ENCODE assay signal across 9 cellular contexts in the genomic region with DNA sequence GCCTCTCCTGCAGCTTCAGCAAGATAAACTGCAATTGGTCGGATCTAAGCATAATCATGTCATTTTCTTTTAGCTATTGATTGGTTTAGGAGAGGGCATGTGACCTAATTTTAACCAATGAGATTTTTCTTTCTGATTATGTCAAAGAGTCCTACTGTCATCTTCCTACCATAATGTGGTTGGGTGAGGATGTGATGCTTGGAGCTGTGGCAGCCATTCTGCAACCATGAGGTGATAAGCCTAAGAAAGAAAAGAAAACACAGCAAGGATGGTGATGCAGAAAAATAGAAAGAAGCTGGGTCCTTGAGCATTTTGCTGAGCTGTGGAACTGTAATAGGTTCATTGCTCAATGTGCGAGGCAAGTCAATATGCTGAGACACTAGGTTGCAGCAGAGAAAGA.
"Had no signal": no experiment of that assay in that cellular context is flagged by ENCODE, and none has a peak within 500 bp of the region (broad histone marks: within the 10 kb centered on the region; RNA-seq: fewer than 3 reads in every experiment).

No MANE protein-coding gene starts in this region.

- H3K9ac ChIP-seq: GM23248 had no signal

- FAIRE-seq: H54 had no signal

- ATAC-seq: GM23338 had no signal

- H3K4me3 ChIP-seq: GM23248, GM23338, HAP-1 had no signal

- H3K4me1 ChIP-seq: HAP-1 had no signal

- H3K36me3 ChIP-seq: HAP-1 had no signal

- H3K4me2 ChIP-seq: GM23338 had no signal

- H2AFZ ChIP-seq: GM23248, GM23338 had no signal

- DNase-seq: GM23248, GOT3, H7, H9, HCEC 1CT, HFFc6 had no signal

- H3K27ac ChIP-seq: GM23248 had no signal
